12 cellular contexts compared by ENCODE assay signal in the genomic region with DNA sequence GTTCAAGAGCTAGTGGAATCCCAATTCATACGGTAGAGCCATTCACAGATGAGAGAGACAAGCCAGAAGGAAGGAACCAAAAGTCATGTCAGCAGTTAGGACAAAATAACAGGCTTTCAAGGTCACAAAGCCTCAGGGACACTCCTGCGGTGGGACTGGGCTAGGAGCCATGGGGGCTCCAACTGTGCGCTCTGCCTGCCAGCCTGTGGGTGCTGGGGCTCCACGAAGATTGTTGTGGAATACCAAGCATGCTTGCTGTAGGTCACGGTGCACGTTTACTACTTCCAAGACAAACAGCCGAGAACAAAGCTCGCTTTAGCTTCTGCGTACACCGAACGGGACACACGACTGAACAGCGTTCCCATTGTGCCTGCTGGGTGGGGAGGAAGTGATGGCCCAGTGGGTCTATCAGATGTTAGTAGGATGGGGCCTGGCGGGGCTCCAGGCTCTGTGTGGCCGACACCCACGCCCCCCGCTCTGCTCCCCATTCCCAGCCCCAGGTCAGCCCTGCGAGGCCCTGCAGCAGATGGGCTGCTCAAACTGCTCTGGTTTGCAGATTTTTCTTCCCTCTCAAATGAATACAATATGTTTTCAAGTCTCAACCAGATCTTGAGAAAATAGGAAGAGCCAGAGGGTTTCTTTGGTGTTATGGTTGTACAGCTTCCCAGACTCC.
A peak's percentile ranks its signal among the peaks of the same experiment; 100 is the strongest.
DNase-seq lines count a peak whose midpoint lies in the region; ATAC-seq, FAIRE-seq and TF ChIP-seq lines count a peak whose summit lies in the region.
"Had no signal": no experiment of that assay in that cellular context is flagged by ENCODE, and none has a peak within 500 bp of the region (broad histone marks: within the 10 kb centered on the region; RNA-seq: fewer than 3 reads in every experiment).

No MANE protein-coding gene starts in this region.

- H3K23ac ChIP-seq in neuronal stem cell (ENCODE audit: low read depth, low read length, poor library complexity): no peak overlapping the region

- H3K9me3 Mint-ChIP-seq in activated CD8-positive, alpha-beta memory T cell treated with anti-CD3 and anti-CD28 coated beads, Interleukin-2, amount 10 ng/mL, durations not matched to agents 7 days and 5 days (ENCODE audit: low read depth): no peaks in the 10 kb centered on the region
- no peaks in the 10 kb centered on the region for H3K9me3 Mint-ChIP-seq in CD4-positive, alpha-beta T cell
- H3K9me3 Mint-ChIP-seq: natural killer cell treated with Interleukin-12 subunit alpha and Interleukin-12 subunit beta and Interleukin-15 and Interleukin-18, amount 100 ng/mL, for 72 hours had no signal

- H3K18ac ChIP-seq in neuronal stem cell (ENCODE audit: low read length): peak overlapping the region; percentile 9

- peak; percentile 46 for DNase-seq in activated CD8-positive, alpha-beta memory T cell treated with anti-CD3 and anti-CD28 coated beads for 24 hours
- DNase-seq in activated CD8-positive, alpha-beta memory T cell treated with anti-CD3 and anti-CD28 coated beads, Interleukin-2, amount 10 ng/mL, durations not matched to agents 7 days and 5 days: no peak
- DNase-seq in fibroblast of villous mesenchyme (ENCODE audit: low read depth) (peak; percentile 47), neuronal stem cell (ENCODE audit: low spot score) (no peak), urothelium cell line (ENCODE audit: low spot score) (peak; percentile 43)
- no peak for DNase-seq in CD4-positive, alpha-beta T cell
- DNase-seq in activated effector memory CD4-positive, alpha-beta T cell treated with anti-CD3 and anti-CD28 coated beads, Interleukin-2, amount 50 U/mL, for 16 hours: no peak
- DNase-seq: DMS79 treated with DMSO at 0.1 percent for 48 hours, NCI-H1930 had no signal

- FAIRE-seq in urothelium cell line (lab: Jason Lieb, UNC): peak; percentile 84
- FAIRE-seq: A549 had no signal

- peaks cover 0 to 6% of the 10 kb centered on the region in 2 donors for H3K4me1 ChIP-seq in neuronal stem cell (ENCODE audit: control insufficient read depth in 2 of 2, insufficient read depth in 1 of 2, low read depth in 1 of 2, low read length in 2 of 2)

- no peak overlapping the region for H2AFZ ChIP-seq in neuronal stem cell (ENCODE audit: low read length)

- POLR2A ChIA-PET in CD4-positive, alpha-beta T cell (lab: Charles Lee): no interaction called here

- H4K8ac ChIP-seq in neuronal stem cell (ENCODE audit: low read depth, low read length): no peak overlapping the region

- H3K27ac ChIP-seq in neuronal stem cell (replicated peaks; ENCODE audit: low read length): no peak overlapping the region
- no peak overlapping the region for H3K27ac ChIP-seq in CD4-positive, alpha-beta T cell (ENCODE audit: low read depth, low read length)

- no peak overlapping the region for H4K91ac ChIP-seq in neuronal stem cell (ENCODE audit: low read depth, low read length, poor library complexity)

- H2BK5ac ChIP-seq in neuronal stem cell (ENCODE audit: low read length): no peak overlapping the region

- H3K27me3 Mint-ChIP-seq in activated CD8-positive, alpha-beta memory T cell treated with anti-CD3 and anti-CD28 coated beads, Interleukin-2, amount 10 ng/mL, durations not matched to agents 7 days and 5 days: no peaks in the 10 kb centered on the region
- H3K27me3 Mint-ChIP-seq in CD4-positive, alpha-beta T cell: peaks cover 5% of the 10 kb centered on the region

- H2AK5ac ChIP-seq in neuronal stem cell (ENCODE audit: low read depth, low read length): no peak overlapping the region

- CTCF ChIA-PET in activated CD8-positive, alpha-beta memory T cell treated with anti-CD3 and anti-CD28 coated beads, Interleukin-2, amount 10 ng/mL, durations not matched to agents 7 days and 5 days (lab: Charles Lee): no interaction called here
- CTCF ChIA-PET in CD4-positive, alpha-beta T cell (lab: Charles Lee): no interaction called here

- no peak overlapping the region for H3K9ac ChIP-seq in neuronal stem cell (ENCODE audit: low read depth, low read length, poor library complexity)

- H3K4me3 ChIP-seq in fibroblast of villous mesenchyme (ENCODE audit: low read depth, low read length) (no peak overlapping the region), neuronal stem cell (ENCODE audit: low read length in 2 of 2) (no peak overlapping the region)
- H3K4me3 ChIP-seq: A549 had no signal

- H3K9me3 ChIP-seq in neuronal stem cell (replicated peaks in 1 of 2; ENCODE audit: control insufficient read depth in 2 of 2, insufficient read depth in 1 of 2, low read depth in 1 of 2, low read length in 2 of 2): no peaks in the 10 kb centered on the region
- no peaks in the 10 kb centered on the region for H3K9me3 ChIP-seq in CD4-positive, alpha-beta T cell (ENCODE audit: control insufficient read depth, low read length)
- H3K9me3 ChIP-seq: A549 had no signal

- no peaks in the 10 kb centered on the region for H3K27me3 ChIP-seq in neuronal stem cell (ENCODE audit: control insufficient read depth in 3 of 3, insufficient read depth in 3 of 3, low read depth in 1 of 3, low read length in 3 of 3)
- H3K27me3 ChIP-seq in CD4-positive, alpha-beta T cell (ENCODE audit: control insufficient read depth, insufficient read depth, low read length): no peaks in the 10 kb centered on the region

- no peak overlapping the region for H2BK15ac ChIP-seq in neuronal stem cell (ENCODE audit: low read length)

- no peak overlapping the region for H2BK120ac ChIP-seq in neuronal stem cell (ENCODE audit: low read depth, low read length)

- peaks cover 3 to 37% of the 10 kb centered on the region in 2 donors for H3K36me3 ChIP-seq in neuronal stem cell (replicated peaks in 1 of 2; ENCODE audit: control insufficient read depth in 2 of 2, insufficient read depth in 2 of 2, low read length in 2 of 2)

- intact Hi-C loops in CD4-positive, alpha-beta T cell (cut with DNase I, micrococcal nuclease): no loop called here

- no peak overlapping the region for H3K4me3 Mint-ChIP-seq in activated CD8-positive, alpha-beta memory T cell treated with anti-CD3 and anti-CD28 coated beads, Interleukin-2, amount 10 ng/mL, durations not matched to agents 7 days and 5 days
- no peak overlapping the region for H3K4me3 Mint-ChIP-seq in CD4-positive, alpha-beta T cell
- H3K4me3 Mint-ChIP-seq: natural killer cell treated with Interleukin-12 subunit alpha and Interleukin-12 subunit beta and Interleukin-15 and Interleukin-18, amount 100 ng/mL, for 72 hours had no signal

- H3K27ac Mint-ChIP-seq in activated CD8-positive, alpha-beta memory T cell treated with anti-CD3 and anti-CD28 coated beads, Interleukin-2, amount 10 ng/mL, durations not matched to agents 7 days and 5 days: no peak overlapping the region
- no peak overlapping the region for H3K27ac Mint-ChIP-seq in CD4-positive, alpha-beta T cell
- H3K27ac Mint-ChIP-seq: natural killer cell treated with Interleukin-12 subunit alpha and Interleukin-12 subunit beta and Interleukin-15 and Interleukin-18, amount 100 ng/mL, for 72 hours had no signal

- TF ChIP-seq CTCF in fibroblast of villous mesenchyme (IDR thresholded peaks at IDR 0.05; ENCODE audit: insufficient read depth, low read depth, low read length): no peak
- no peak for TF ChIP-seq CTCF in CD4-positive, alpha-beta T cell (IDR thresholded peaks at IDR 0.05)

- no peak overlapping the region for H3K4me2 ChIP-seq in neuronal stem cell (ENCODE audit: insufficient read depth, low read length, poor library complexity, severe bottlenecking)
- H3K4me2 ChIP-seq: A549 had no signal

- no peak overlapping the region for H3K4ac ChIP-seq in neuronal stem cell (ENCODE audit: low read length)

- ATAC-seq in activated CD8-positive, alpha-beta memory T cell treated with anti-CD3 and anti-CD28 coated beads, Interleukin-2, amount 10 ng/mL, durations not matched to agents 7 days and 5 days: no peak
- ATAC-seq in CD4-positive, alpha-beta T cell (ENCODE audit: poor library complexity): no peak
- ATAC-seq in GM18867 (IDR thresholded peaks at IDR 0.05; ENCODE audit: unreplicated experiment): no peak
- ATAC-seq: A549; natural killer cell treated with Interleukin-12 subunit alpha and Interleukin-12 subunit beta and Interleukin-15 and Interleukin-18, amount 100 ng/mL, for 72 hours had no signal

- H3K4me1 Mint-ChIP-seq in activated CD8-positive, alpha-beta memory T cell treated with anti-CD3 and anti-CD28 coated beads, Interleukin-2, amount 10 ng/mL, durations not matched to agents 7 days and 5 days: no peaks in the 10 kb centered on the region
- no peaks in the 10 kb centered on the region for H3K4me1 Mint-ChIP-seq in CD4-positive, alpha-beta T cell (ENCODE audit: low read depth)

- no peaks in the 10 kb centered on the region for H3K79me1 ChIP-seq in neuronal stem cell (ENCODE audit: low read depth, low read length)

- H2BK12ac ChIP-seq in neuronal stem cell (ENCODE audit: low read length): no peak overlapping the region

- no peaks in the 10 kb centered on the region for H3K36me3 Mint-ChIP-seq in activated CD8-positive, alpha-beta memory T cell treated with anti-CD3 and anti-CD28 coated beads, Interleukin-2, amount 10 ng/mL, durations not matched to agents 7 days and 5 days
- H3K36me3 Mint-ChIP-seq in CD4-positive, alpha-beta T cell (ENCODE audit: low read depth): no peaks in the 10 kb centered on the region
- H3K36me3 Mint-ChIP-seq: natural killer cell treated with Interleukin-12 subunit alpha and Interleukin-12 subunit beta and Interleukin-15 and Interleukin-18, amount 100 ng/mL, for 72 hours had no signal

- WGBS in neuronal stem cell (ENCODE audit: extremely low coverage in 2 of 2, insufficient read length in 2 of 2, insufficient replicate concordance in 1 of 2), 2 donors: no CpG with 5 or more reads among the region's 18 CpGs

- no peak overlapping the region for H3K14ac ChIP-seq in neuronal stem cell (ENCODE audit: low read length)

Comparison
In these comparisons a context has a peak if more than half of its experiments do, and no peak if none do; other contexts are left out.
1. DNase-seq: peak in activated CD8-positive, alpha-beta memory T cell treated with anti-CD3 and anti-CD28 coated beads for 24 hours (single experiment), fibroblast of villous mesenchyme (single experiment) and urothelium cell line (single experiment); none in activated CD8-positive, alpha-beta memory T cell treated with anti-CD3 and anti-CD28 coated beads, Interleukin-2, amount 10 ng/mL, durations not matched to agents 7 days and 5 days (single experiment), neuronal stem cell (single experiment), CD4-positive, alpha-beta T cell (0 of 10) and activated effector memory CD4-positive, alpha-beta T cell treated with anti-CD3 and anti-CD28 coated beads, Interleukin-2, amount 50 U/mL, for 16 hours (single experiment).